Comparison of ENCODE assay signal across 8 cellular contexts in the genomic region with DNA sequence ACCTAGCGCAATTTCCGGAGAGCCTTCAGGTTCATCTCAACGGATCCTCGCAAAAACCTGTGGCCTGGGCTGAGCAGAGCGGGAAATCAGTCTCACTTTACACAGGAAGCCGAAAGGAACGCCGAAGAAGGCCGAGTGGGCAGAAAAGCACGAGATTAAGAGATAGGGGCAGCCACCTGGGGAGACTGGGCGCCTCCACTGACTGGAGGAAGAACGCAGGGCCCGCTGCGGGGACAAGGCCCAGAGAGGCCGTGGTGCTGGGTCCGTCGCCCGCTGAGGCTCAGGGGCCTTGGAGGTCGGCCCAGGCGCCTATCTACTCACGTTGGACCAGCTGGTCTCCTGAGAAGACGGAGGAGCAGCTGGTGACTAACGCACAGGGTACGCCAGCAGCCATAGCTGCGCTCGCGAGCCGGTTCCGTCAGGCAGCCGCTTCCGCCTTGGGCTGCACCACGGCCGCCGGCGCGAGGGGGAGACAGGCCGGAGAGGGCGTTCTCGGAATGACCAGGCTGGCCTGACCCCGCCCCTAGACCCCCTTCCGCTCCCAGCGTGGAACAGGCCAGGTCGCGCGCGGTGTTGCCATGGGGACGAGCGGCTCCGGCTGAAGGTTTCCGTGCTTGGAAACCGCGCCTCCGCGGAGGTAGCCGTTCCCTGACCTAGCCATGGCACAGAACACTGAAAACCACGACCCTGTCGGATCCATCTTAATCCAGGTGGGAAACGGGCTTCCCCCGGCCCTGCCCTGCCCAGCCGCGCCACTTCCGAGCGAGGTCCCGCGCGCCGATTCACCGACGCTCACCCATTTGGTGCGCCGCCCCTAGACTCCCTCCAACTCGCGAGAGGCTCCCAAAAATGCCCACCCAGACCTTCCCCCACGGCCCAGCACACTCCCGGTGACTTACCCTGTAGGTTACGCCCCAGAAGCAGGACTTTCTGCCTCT. TPM values are rescaled to one million over a fixed set of nuclear protein-coding genes. Genes with fewer than 3 reads are reported as not detected.
A peak's percentile ranks its signal among the peaks of the same experiment; 100 is the strongest.
DNase-seq lines count a peak whose midpoint lies in the region; ATAC-seq and TF ChIP-seq lines count a peak whose summit lies in the region.

A gene with protein sequence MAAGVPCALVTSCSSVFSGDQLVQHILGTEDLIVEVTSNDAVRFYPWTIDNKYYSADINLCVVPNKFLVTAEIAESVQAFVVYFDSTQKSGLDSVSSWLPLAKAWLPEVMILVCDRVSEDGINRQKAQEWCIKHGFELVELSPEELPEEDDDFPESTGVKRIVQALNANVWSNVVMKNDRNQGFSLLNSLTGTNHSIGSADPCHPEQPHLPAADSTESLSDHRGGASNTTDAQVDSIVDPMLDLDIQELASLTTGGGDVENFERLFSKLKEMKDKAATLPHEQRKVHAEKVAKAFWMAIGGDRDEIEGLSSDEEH (minus strand): TSS at position 424 of the 938 bp plus-strand sequence. CDS start 30 bp downstream, at position 394.
A gene (plus strand): TSS at position 549 of the 938 bp plus-strand sequence. CDS start 111 bp downstream, at position 660.

- H3K36me3 ChIP-seq in GM06990 (ENCODE audit: control insufficient read depth, insufficient read depth, low read length) (no peaks in the 10 kb centered on the region), suprapubic skin (no peaks in the 10 kb centered on the region)

- TF ChIP-seq POLR2A in NB4 (IDR thresholded peaks at IDR 0.05; ENCODE audit: extremely low read depth, insufficient read length) (peak; percentile 75), suprapubic skin (IDR thresholded peaks at IDR 0.05) (peak; percentile 16 to 46)

- H3K36me3 Mint-ChIP-seq in activated naive CD4-positive, alpha-beta T cell treated with anti-CD3 and anti-CD28 coated beads, Interleukin-2, amount 50 U/mL, for 24 hours, result peaks cover 3% of the 10 kb centered on the region

- TF ChIP-seq EP300 in suprapubic skin (IDR thresholded peaks at IDR 0.05), result no peak

- H3K27me3 ChIP-seq in GM06990 (replicated peaks; ENCODE audit: control insufficient read depth, insufficient read depth, low read length), result no peaks in the 10 kb centered on the region; the same call in 1 of the 2 replicates
- no peaks in the 10 kb centered on the region for H3K27me3 ChIP-seq in suprapubic skin

- under 1% methylated on average over 17 of the region's 76 CpGs for WGBS in suprapubic skin

- no peak for TF ChIP-seq CTCF in GM06990 (IDR thresholded peaks at IDR 0.05; ENCODE audit: insufficient read depth, low read length, poor library complexity, severe bottlenecking)
- no peak for TF ChIP-seq CTCF in NB4 (IDR thresholded peaks at IDR 0.05; ENCODE audit: low read depth, low read length)
- TF ChIP-seq CTCF in suprapubic skin (IDR thresholded peaks at IDR 0.05), result no peak

- peak; percentile 97 for ATAC-seq in HG02571 (IDR thresholded peaks at IDR 0.05; ENCODE audit: unreplicated experiment)

- DNase-seq in GM06990 (ENCODE audit: extremely low read depth, insufficient read length), result peak; percentile 99
- DNase-seq in NB4 (ENCODE audit: low read depth), result peak; percentile 97
- DNase-seq in SK-N-DZ (ENCODE audit: low spot score), result peak; percentile 95
- DNase-seq in glomerular endothelial cell (ENCODE audit: extremely low read depth, low read depth, low spot score), result peak; percentile 60
- peak; percentile 48 to 99 (median 93) for DNase-seq in nucleus accumbens (lab: John Stamatoyannopoulos, UW)
- DNase-seq in suprapubic skin (ENCODE audit: low spot score in 2 of 2), result peak; percentile 98 to 99

- H3K27ac ChIP-seq in suprapubic skin, result peak within 1 kb of the TSS; percentile 90

- peak within 1 kb of the TSS; percentile 96 for H3K27ac Mint-ChIP-seq in activated naive CD4-positive, alpha-beta T cell treated with anti-CD3 and anti-CD28 coated beads, Interleukin-2, amount 50 U/mL, for 24 hours

- no peaks in the 10 kb centered on the region for H3K27me3 Mint-ChIP-seq in activated naive CD4-positive, alpha-beta T cell treated with anti-CD3 and anti-CD28 coated beads, Interleukin-2, amount 50 U/mL, for 24 hours

- H3K9me3 ChIP-seq in suprapubic skin, result no peaks in the 10 kb centered on the region

- H3K9me3 Mint-ChIP-seq in activated naive CD4-positive, alpha-beta T cell treated with anti-CD3 and anti-CD28 coated beads, Interleukin-2, amount 50 U/mL, for 24 hours, result no peaks in the 10 kb centered on the region

- peaks cover 23% of the 10 kb centered on the region for H3K4me1 ChIP-seq in suprapubic skin

- H3K4me3 ChIP-seq in GM06990 (replicated peaks; ENCODE audit: low read depth, low read length), result peak within 1 kb of the TSS; percentile 84
- H3K4me3 ChIP-seq in NB4 (ENCODE audit: low read depth, low read length), result peak within 1 kb of the TSS; percentile 84
- peak within 1 kb of the TSS; percentile 73 for H3K4me3 ChIP-seq in suprapubic skin

- H3K4me3 Mint-ChIP-seq in activated naive CD4-positive, alpha-beta T cell treated with anti-CD3 and anti-CD28 coated beads, Interleukin-2, amount 50 U/mL, for 24 hours, result peak within 1 kb of the TSS; percentile 97

- H3K4me1 Mint-ChIP-seq in activated naive CD4-positive, alpha-beta T cell treated with anti-CD3 and anti-CD28 coated beads, Interleukin-2, amount 50 U/mL, for 24 hours, result peaks cover 47% of the 10 kb centered on the region

RNA-seq across cellular contexts. Expression of the first gene that starts in this region (rescaled TPM):
- polyA plus RNA-seq in SK-N-DZ (2014; cell fraction: cytosol; rRNA removed), result 48.8 and 50.9 TPM in 2 replicates
- 27.0 and 33.0 TPM in 2 replicates for polyA plus RNA-seq in SK-N-DZ (2014; cell fraction: nucleus; rRNA removed)
- total RNA-seq in glomerular endothelial cell (31.1 and 41.9 TPM in 2 replicates), suprapubic skin (10 to 100 TPM; 18.6 to 28.0 (median 26.0) TPM)

RNA-seq across cellular contexts. Expression of the second gene that starts in this region (rescaled TPM):
- 4.7 and 7.8 TPM in 2 replicates for polyA plus RNA-seq in SK-N-DZ (2014; cell fraction: cytosol; rRNA removed)
- 1.6 and 5.3 TPM in 2 replicates for polyA plus RNA-seq in SK-N-DZ (2014; cell fraction: nucleus; rRNA removed)
- total RNA-seq in glomerular endothelial cell, result 1.1 and 1.5 TPM in 2 replicates
- total RNA-seq in suprapubic skin, result 1 to 10 TPM; 1.4 to 3.1 (median 2.2) TPM

Comparison
In these comparisons a context has a peak if more than half of its experiments do, and no peak if none do; other contexts are left out.
1. Peak in every context shown above with its lines: DNase-seq, ATAC-seq, H3K4me3 ChIP-seq and H3K27ac ChIP-seq.